21 cellular contexts compared by ENCODE assay signal in the genomic region with DNA sequence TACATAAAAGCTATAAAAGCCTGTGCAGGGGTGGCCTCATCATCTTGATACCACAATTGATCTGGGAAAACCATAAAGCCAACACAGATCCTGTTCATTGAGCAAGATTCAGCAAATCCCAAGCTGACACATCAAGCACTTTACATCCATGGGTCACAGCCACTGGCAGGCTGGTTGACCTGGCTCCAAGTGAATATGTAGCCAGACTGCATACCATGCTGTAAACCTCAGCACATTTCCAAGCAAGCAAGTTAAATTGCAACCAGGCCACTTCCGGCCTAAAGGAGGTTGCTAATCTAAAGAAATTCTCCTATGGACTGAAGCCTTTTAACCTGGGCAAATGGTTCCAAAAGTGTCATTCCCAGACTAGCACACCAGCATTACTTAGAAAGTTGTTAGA. TPM values are rescaled to one million over a fixed set of nuclear protein-coding genes. Genes with fewer than 3 reads are reported as not detected.
DNase-seq lines count a peak whose midpoint lies in the region; ATAC-seq and TF ChIP-seq lines count a peak whose summit lies in the region.
"Had no signal": no experiment of that assay in that cellular context is flagged by ENCODE, and none has a peak within 500 bp of the region (broad histone marks: within the 10 kb centered on the region; RNA-seq: fewer than 3 reads in every experiment).

No MANE protein-coding gene starts in this region.

- no peak for TF ChIP-seq POLR2A in transverse colon (IDR thresholded peaks at IDR 0.05)

- no peaks in the 10 kb centered on the region for H3K4me1 ChIP-seq in hepatocyte (ENCODE audit: insufficient read depth)
- no peaks in the 10 kb centered on the region for H3K4me1 ChIP-seq in transverse colon
- no peaks in the 10 kb centered on the region for H3K4me1 ChIP-seq in H9 (ENCODE audit: insufficient read depth, low read length)
- H3K4me1 ChIP-seq: BLaER1 treated with 17β-estradiol and CSF1 and Interleukin-3, amounts not matched to agents 10 nM and 100 nM; gastrocnemius medialis; neural progenitor cell; thyroid gland had no signal

- no peak overlapping the region for H3K18ac ChIP-seq in H9 (ENCODE audit: insufficient read length, low read depth, low read length)

- WGBS in hepatocyte (ENCODE audit: low lambda C conversion rate, missing lambda C conversion rate): 75% methylated on average over 1 of the region's 1 CpG
- WGBS in transverse colon (ENCODE audit: low coverage in 1 of 2), 2 donors: 40 to 71% methylated on average over 1 of the region's 1 CpG
- no CpG with 5 or more reads among the region's 1 CpG for WGBS in H9 (ENCODE audit: extremely low coverage, insufficient read length, low lambda C conversion rate)

- no peak for TF ChIP-seq CTCF in hepatocyte (IDR thresholded peaks at IDR 0.05; ENCODE audit: poor library complexity)
- no peak for TF ChIP-seq CTCF in transverse colon (IDR thresholded peaks at IDR 0.05)
- no peak for TF ChIP-seq CTCF in H9 (conservative IDR thresholded peaks at IDR 0.05)

- peaks cover 2% of the 10 kb centered on the region for H3K27me3 Mint-ChIP-seq in H9 (ENCODE audit: low read depth)
- H3K27me3 Mint-ChIP-seq: memory B cell had no signal

- H3K27ac Mint-ChIP-seq in H9: no peak overlapping the region
- H3K27ac Mint-ChIP-seq: memory B cell; neural progenitor cell; stimulated activated effector memory CD8-positive, alpha-beta T cell treated with anti-CD3 and anti-CD28 coated beads, Interleukin-12 subunit alpha, Interleukin-12 subunit beta, amount 100 ng/mL, for 72 hours had no signal

- no peak overlapping the region for H3K4me3 Mint-ChIP-seq in H9
- H3K4me3 Mint-ChIP-seq: memory B cell; neural progenitor cell; stimulated activated effector memory CD8-positive, alpha-beta T cell treated with anti-CD3 and anti-CD28 coated beads, Interleukin-12 subunit alpha, Interleukin-12 subunit beta, amount 100 ng/mL, for 72 hours had no signal

- no peak overlapping the region for H4K91ac ChIP-seq in H9 (ENCODE audit: insufficient read length, low read depth, low read length)

- no peaks in the 10 kb centered on the region for H3K79me1 ChIP-seq in H9 (ENCODE audit: insufficient read depth, low read depth, low read length, poor library complexity, severe bottlenecking)

- H3K9me3 Mint-ChIP-seq in H9: peaks cover 5 to 15% of the 10 kb centered on the region in 2 experiments; a peak in 4 of 5 replicates
- H3K9me3 Mint-ChIP-seq: memory B cell; stimulated activated effector memory CD8-positive, alpha-beta T cell treated with anti-CD3 and anti-CD28 coated beads, Interleukin-12 subunit alpha, Interleukin-12 subunit beta, amount 100 ng/mL, for 72 hours had no signal

- H2BK5ac ChIP-seq in H9 (ENCODE audit: insufficient read length, low read length): no peak overlapping the region

- no peak overlapping the region for H2BK20ac ChIP-seq in H9 (ENCODE audit: low read depth, low read length, poor library complexity, severe bottlenecking)

- no peak overlapping the region for H3K56ac ChIP-seq in H9 (ENCODE audit: insufficient read length, low read depth, low read length)

- H3K4me3 ChIP-seq in MG63: no peak overlapping the region
- H3K4me3 ChIP-seq in hepatocyte: no peak overlapping the region
- H3K4me3 ChIP-seq in transverse colon: no peak overlapping the region
- H3K4me3 ChIP-seq: BLaER1 treated with 17β-estradiol and CSF1 and Interleukin-3, amounts not matched to agents 10 nM and 100 nM; gastrocnemius medialis; neural progenitor cell; thyroid gland had no signal

- no peaks in the 10 kb centered on the region for H4K20me1 ChIP-seq in hepatocyte (ENCODE audit: insufficient read depth, poor library complexity, severe bottlenecking)
- no peaks in the 10 kb centered on the region for H4K20me1 ChIP-seq in H9 (ENCODE audit: control insufficient read depth, insufficient read depth, insufficient read length)
- H4K20me1 ChIP-seq: BLaER1 treated with 17β-estradiol and CSF1 and Interleukin-3, amounts not matched to agents 10 nM and 100 nM had no signal

- H4K8ac ChIP-seq in H9 (replicated peaks; ENCODE audit: insufficient read length, low read depth, low read length): no peak overlapping the region

- H3K36me3 Mint-ChIP-seq in H9 (ENCODE audit: insufficient read depth in 1 of 3, low read depth in 3 of 3): no peaks in the 10 kb centered on the region; a peak in 1 of 7 replicates
- H3K36me3 Mint-ChIP-seq: memory B cell; stimulated activated effector memory CD8-positive, alpha-beta T cell treated with anti-CD3 and anti-CD28 coated beads, Interleukin-12 subunit alpha, Interleukin-12 subunit beta, amount 100 ng/mL, for 72 hours had no signal

- H3K23me2 ChIP-seq in H9 (ENCODE audit: insufficient read length, low read depth, low read length, poor library complexity, severe bottlenecking): no peaks in the 10 kb centered on the region

- H2BK12ac ChIP-seq in H9 (ENCODE audit: insufficient read length, low read depth, low read length): no peak overlapping the region

- H3K79me2 ChIP-seq in hepatocyte (no peaks in the 10 kb centered on the region), H9 (ENCODE audit: insufficient read depth, low read length) (no peaks in the 10 kb centered on the region)

- H3K9me2 ChIP-seq in hepatocyte (replicated peaks; ENCODE audit: insufficient read depth): no peaks in the 10 kb centered on the region

- peak; percentile 61 for DNase-seq in MG63
- DNase-seq in hepatocyte (ENCODE audit: low spot score): peak; percentile 32
- DNase-seq in transverse colon: peak; percentile 26
- DNase-seq in H9: no peak
- no peak for DNase-seq in activated CD8-positive, alpha-beta memory T cell treated with anti-CD3 and anti-CD28 coated beads, Interleukin-2, amount 50 U/mL, for 48 hours
- DNase-seq: activated CD4-positive, alpha-beta T cell treated with anti-CD3 and anti-CD28 coated beads for 4 hours; activated naive CD4-positive, alpha-beta T cell; anterior cingulate cortex; gastrocnemius medialis; Kasumi-1; NCI-H1105 treated with DMSO at 0.1 percent for 48 hours; NCI-H2171 treated with DMSO at 0.1 percent for 48 hours; NCI-H82; stimulated activated CD4-positive, alpha-beta T cell treated with anti-CD3 and anti-CD28 coated beads, Interleukin-12 subunit alpha, Interleukin-12 subunit beta, amount 100 ng/mL, for 4 hours had no signal

- H3K9ac ChIP-seq in H9 (ENCODE audit: extremely low read depth, insufficient read length, low read length): no peak overlapping the region
- H3K9ac ChIP-seq: BLaER1 treated with 17β-estradiol and CSF1 and Interleukin-3, amounts not matched to agents 10 nM and 100 nM; neural progenitor cell had no signal

- H2AK5ac ChIP-seq in H9 (ENCODE audit: insufficient read length, low read length): no peak overlapping the region

- H2BK15ac ChIP-seq in H9 (ENCODE audit: low read depth, low read length): no peak overlapping the region

- H3K4me1 Mint-ChIP-seq in H9: no peaks in the 10 kb centered on the region
- H3K4me1 Mint-ChIP-seq: memory B cell; neural progenitor cell; stimulated activated effector memory CD8-positive, alpha-beta T cell treated with anti-CD3 and anti-CD28 coated beads, Interleukin-12 subunit alpha, Interleukin-12 subunit beta, amount 100 ng/mL, for 72 hours had no signal

- no peaks in the 10 kb centered on the region for H3K9me3 ChIP-seq in MG63
- H3K9me3 ChIP-seq in hepatocyte (ENCODE audit: low read depth): no peaks in the 10 kb centered on the region
- no peaks in the 10 kb centered on the region for H3K9me3 ChIP-seq in transverse colon
- no peaks in the 10 kb centered on the region for H3K9me3 ChIP-seq in H9 (ENCODE audit: control insufficient read depth, low read depth, low read length)
- H3K9me3 ChIP-seq: gastrocnemius medialis, thyroid gland had no signal

- H3K27me3 ChIP-seq in MG63 (no peaks in the 10 kb centered on the region), hepatocyte (no peaks in the 10 kb centered on the region), transverse colon (no peaks in the 10 kb centered on the region), H9 (ENCODE audit: insufficient read depth, low read length) (no peaks in the 10 kb centered on the region)
- H3K27me3 ChIP-seq: gastrocnemius medialis, neural progenitor cell, thyroid gland had no signal

- no peak overlapping the region for H4K5ac ChIP-seq in H9 (ENCODE audit: insufficient read length, low read depth, low read length)

- H3K27ac ChIP-seq in hepatocyte (peak overlapping the region; percentile 81), transverse colon (no peak overlapping the region), H9 (ENCODE audit: insufficient read length, low read depth, low read length) (no peak overlapping the region)
- H3K27ac ChIP-seq: BLaER1 treated with 17β-estradiol and CSF1 and Interleukin-3, amounts not matched to agents 10 nM and 100 nM; gastrocnemius medialis; neural progenitor cell; thyroid gland had no signal

- no peak overlapping the region for H2BK120ac ChIP-seq in H9 (ENCODE audit: low read depth, low read length, poor library complexity, severe bottlenecking)

- H3K23ac ChIP-seq in H9 (ENCODE audit: insufficient read length, low read depth, low read length): no peak overlapping the region

- H2AFZ ChIP-seq in hepatocyte (no peak overlapping the region), H9 (ENCODE audit: low read length) (no peak overlapping the region)
- H2AFZ ChIP-seq: neural progenitor cell had no signal

- no peak overlapping the region for H3K14ac ChIP-seq in H9 (ENCODE audit: insufficient read depth, low read length)

- in situ Hi-C loops in transverse colon (cut with MboI; ENCODE audit: low pct_ligation_motif_present in 1 of 4, low pct_unique_long_range_greater_than_20kb in 1 of 4, low sequenced_read_pairs in 3 of 4): no loop called here

- H3T11ph ChIP-seq in H9 (ENCODE audit: low read length): no peak overlapping the region

- intact Hi-C loops in transverse colon (cut with DNase I; ENCODE audit: low total_unique reads): no loop called here

- H3K36me3 ChIP-seq in MG63: no peaks in the 10 kb centered on the region
- no peaks in the 10 kb centered on the region for H3K36me3 ChIP-seq in hepatocyte (replicated peaks; ENCODE audit: insufficient read depth, low read depth)
- no peaks in the 10 kb centered on the region for H3K36me3 ChIP-seq in transverse colon
- H3K36me3 ChIP-seq: BLaER1 treated with 17β-estradiol and CSF1 and Interleukin-3, amounts not matched to agents 10 nM and 100 nM; gastrocnemius medialis; neural progenitor cell; thyroid gland had no signal

- no peak overlapping the region for H3K4ac ChIP-seq in H9 (ENCODE audit: low read depth, low read length)

- ATAC-seq in GM21423 (IDR thresholded peaks at IDR 0.05; ENCODE audit: unreplicated experiment): peak; percentile 46
- ATAC-seq in HG03196 (IDR thresholded peaks at IDR 0.05; ENCODE audit: unreplicated experiment): no peak
- ATAC-seq: gastrocnemius medialis; stimulated activated effector memory CD8-positive, alpha-beta T cell treated with anti-CD3 and anti-CD28 coated beads, Interleukin-12 subunit alpha, Interleukin-12 subunit beta, amount 100 ng/mL, for 72 hours had no signal

- H3K4me2 ChIP-seq in hepatocyte (no peak overlapping the region), H9 (ENCODE audit: insufficient read depth, insufficient read length, low read length) (no peak overlapping the region)
- H3K4me2 ChIP-seq: BLaER1 treated with 17β-estradiol and CSF1 and Interleukin-3, amounts not matched to agents 10 nM and 100 nM; neural progenitor cell had no signal

- TF ChIP-seq EP300 in transverse colon (IDR thresholded peaks at IDR 0.05; ENCODE audit: low read depth): no peak

RNA-seq across cellular contexts. Expression of gene USP26, which starts 54.4 kb away (rescaled TPM):
- not detected in 2 replicates for total RNA-seq in MG63 (2014; rRNA removed; shearing (Covaris generic); ENCODE audit: low replicate concordance)
- total RNA-seq in hepatocyte: 0.07 TPM in 1 of 2 replicates, not detected in the other
- polyA plus RNA-seq in hepatocyte: not detected in 2 replicates
- not detected for total RNA-seq in transverse colon
- total RNA-seq in H9 (2021): not detected in 2 replicates
- total RNA-seq: gastrocnemius medialis, thyroid gland had no signal

Comparison
In these comparisons a context has a peak if more than half of its experiments do, and no peak if none do; other contexts are left out.
1. DNase-seq: peak in MG63 (single experiment), hepatocyte (single experiment) and transverse colon (single experiment); none in H9 (single experiment) and activated CD8-positive, alpha-beta memory T cell treated with anti-CD3 and anti-CD28 coated beads, Interleukin-2, amount 50 U/mL, for 48 hours (single experiment).